Comparison of ENCODE assay signal across 30 cellular contexts in the genomic region with DNA sequence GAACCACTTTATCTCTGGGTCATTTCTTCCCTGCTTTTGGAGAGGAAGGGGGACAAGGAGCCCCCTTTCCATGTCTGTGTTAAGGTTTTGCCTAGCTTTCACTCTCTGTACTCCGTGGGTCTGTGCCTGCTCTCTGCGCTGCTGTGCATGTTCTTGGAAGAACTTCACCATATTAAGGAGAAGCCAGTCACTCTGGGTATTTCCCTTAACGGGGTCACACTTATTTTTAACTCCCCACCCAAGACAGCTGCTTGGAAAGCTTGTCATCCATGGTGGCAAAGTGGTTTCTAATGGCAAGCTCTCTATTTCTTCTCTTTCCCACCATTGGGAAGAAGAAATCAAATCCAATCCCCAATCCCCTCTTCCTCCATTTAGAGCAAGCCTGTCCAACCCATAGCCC. TPM values are rescaled to one million over a fixed set of nuclear protein-coding genes. Genes with fewer than 3 reads are reported as not detected.
"Had no signal": no experiment of that assay in that cellular context is flagged by ENCODE, and none has a peak within 500 bp of the region (broad histone marks: within the 10 kb centered on the region; RNA-seq: fewer than 3 reads in every experiment).

No MANE protein-coding gene starts in this region.

- H3K9me3 ChIP-seq: colonic mucosa, esophagus squamous epithelium, gastrocnemius medialis, left lung, lower lobe of right lung, mucosa of descending colon had no signal

- H3K36me3 ChIP-seq: colonic mucosa, esophagus squamous epithelium, gastrocnemius medialis, heart right ventricle, left lung, lower lobe of right lung had no signal

- DNase-seq: colonic mucosa; cortex of kidney; effector CD8-positive, alpha-beta T cell; effector memory CD8-positive, alpha-beta T cell; endodermal cell; erythroblast; esophagus squamous epithelium; foreskin fibroblast; foreskin melanocyte; gastrocnemius medialis; glutamatergic neuron; head of caudate nucleus; heart right ventricle; hippocampal formation; left cardiac atrium; left lung; left ventricle myocardium superior; lower lobe of right lung; mesenchymal stem cell; mucosa of descending colon had no signal

- H3K27me3 ChIP-seq: colonic mucosa, esophagus squamous epithelium, gastrocnemius medialis, heart right ventricle, left lung had no signal

- H3K27ac ChIP-seq: colonic mucosa, epithelial cell of prostate, esophagus squamous epithelium, gastrocnemius medialis, heart right ventricle, left lung, lower lobe of right lung had no signal

- H3K4me1 ChIP-seq: colonic mucosa, left lung had no signal

- H3K4me3 ChIP-seq: colonic mucosa, esophagus squamous epithelium, heart right ventricle, left lung, lower lobe of right lung, mucosa of descending colon had no signal

- ATAC-seq: effector memory CD8-positive, alpha-beta T cell; esophagus mucosa; gastrocnemius medialis; heart right ventricle; left cardiac atrium; left lung; left ventricle myocardium superior; lower lobe of right lung; mucosa of descending colon had no signal

RNA-seq across cellular contexts. Expression of a gene that starts 44.8 kb away (rescaled TPM):
- total RNA-seq: colonic mucosa, dermis microvascular lymphatic vessel endothelial cell, endodermal cell, esophagus mucosa, esophagus squamous epithelium, gastrocnemius medialis, glomerular endothelial cell, heart right ventricle, kidney epithelial cell, left cardiac atrium, left lung, left ventricle myocardium superior, lower leg skin, lower lobe of right lung, lung microvascular endothelial cell, mesenteric fat pad, mesothelial cell of epicardium, mucosa of descending colon had no signal
- polyA plus RNA-seq: heart right ventricle, keratinocyte had no signal
